In genomic region chr11:126591966-126592489, GRCh38 we compare ENCODE assay signal across 15 cellular contexts.
"Had no signal": no experiment of that assay in that cellular context is flagged by ENCODE, and none has a peak within 500 bp of the region (broad histone marks: within the 10 kb centered on the region; RNA-seq: fewer than 3 reads in every experiment).

No MANE protein-coding gene starts in this region.

- DNase-seq: effector CD4-positive, alpha-beta T cell; gastrocnemius medialis; islet precursor cell; ovary; sigmoid colon; stimulated activated CD4-positive, alpha-beta T cell treated with anti-CD3 and anti-CD28 coated beads, Interleukin-12 subunit alpha, Interleukin-12 subunit beta, amount 100 ng/mL, for 4 hours; stimulated activated naive CD4-positive, alpha-beta T cell treated with Interleukin-2 at 50 U/mL for 16 hours; thyroid gland had no signal

- H3K9me3 ChIP-seq: esophagus muscularis mucosa, gastrocnemius medialis, mucosa of descending colon, ovary, right atrium auricular region, sigmoid colon, thyroid gland had no signal

- H3K4me3 ChIP-seq: coronary artery, esophagus muscularis mucosa, gastrocnemius medialis, mucosa of descending colon, ovary, right atrium auricular region, sigmoid colon, skin epidermis, thyroid gland had no signal

- ATAC-seq: gastrocnemius medialis; left lobe of liver; naive thymus-derived CD8-positive, alpha-beta T cell had no signal

- H3K4me1 ChIP-seq: esophagus muscularis mucosa, gastrocnemius medialis, right atrium auricular region, sigmoid colon had no signal

- H3K27me3 ChIP-seq: ovary, right atrium auricular region, sigmoid colon, thyroid gland had no signal

- H3K27ac ChIP-seq: coronary artery, gastrocnemius medialis, ovary, right atrium auricular region, sigmoid colon, thyroid gland had no signal

- H3K36me3 ChIP-seq: esophagus muscularis mucosa, gastrocnemius medialis, ovary, right atrium auricular region, sigmoid colon, thyroid gland had no signal
